ENCODE assay signal across 8 cellular contexts in genomic region chr12:31874961-31875608, GRCh38.
DNase-seq lines count a peak whose midpoint lies in the region; ATAC-seq and TF ChIP-seq lines count a peak whose summit lies in the region.

No MANE protein-coding gene starts in this region.

- intact Hi-C loops in activated CD4-positive, alpha-beta T cell treated with anti-CD3 and anti-CD28 coated beads, Interleukin-2, amount 10 ng/mL, durations not matched to agents 24 days and 14 days (cut with micrococcal nuclease): loop anchor here (1.0 to 2.0 kb wide), 4 partner anchors 21 to 126 kb away; partner anchors contain the start of gene RESF1

- H3K27me3 ChIP-seq in suprapubic skin: no peaks in the 10 kb centered on the region

- peak; percentile 89 for DNase-seq in activated CD4-positive, alpha-beta T cell treated with anti-CD3 and anti-CD28 coated beads, Interleukin-2, amount 10 ng/mL, durations not matched to agents 24 days and 14 days
- peak; percentile 50 for DNase-seq in effector CD4-positive, alpha-beta T cell
- peak; percentile 35 to 85 (median 70) for DNase-seq in naive thymus-derived CD8-positive, alpha-beta T cell
- DNase-seq in suprapubic skin (ENCODE audit: low spot score in 2 of 2) (peak in 1 of 2 donors; percentile 64), T1000 (lab: John Stamatoyannopoulos, UW) (no peak), SIG-M5 treated with dmso at 0.1 percent for 504 hours (lab: John Stamatoyannopoulos, UW; ENCODE audit: unreplicated experiment) (no peak)

- H3K27ac ChIP-seq in suprapubic skin: peak overlapping the region; percentile 5

- POLR2A ChIA-PET in naive thymus-derived CD8-positive, alpha-beta T cell (lab: Charles Lee): interaction anchor here (0.9 to 3.2 kb wide), 10 partner anchors 8 to 146 kb away, joined by 3 to 29 read pairs (median 7); partner anchors contain the start of genes AMN1 and RESF1

- no peak for TF ChIP-seq CTCF in suprapubic skin (IDR thresholded peaks at IDR 0.05)

- ATAC-seq in GM18909 (IDR thresholded peaks at IDR 0.05; ENCODE audit: poor library complexity, unreplicated experiment) (peak; percentile 79), HG03558 (IDR thresholded peaks at IDR 0.05; ENCODE audit: extremely low read depth, unreplicated experiment) (peak; percentile 56)
- peak; percentile 92 to 98 for ATAC-seq in naive thymus-derived CD8-positive, alpha-beta T cell

- no peak overlapping the region for H3K4me3 ChIP-seq in suprapubic skin

- H3K27ac Mint-ChIP-seq in activated CD4-positive, alpha-beta T cell treated with anti-CD3 and anti-CD28 coated beads, Interleukin-2, amount 10 ng/mL, durations not matched to agents 24 days and 14 days: peak overlapping the region; percentile 99
- peak overlapping the region; percentile 96 to 99 (median 98) for H3K27ac Mint-ChIP-seq in naive thymus-derived CD8-positive, alpha-beta T cell

- no peaks in the 10 kb centered on the region for H3K27me3 Mint-ChIP-seq in activated CD4-positive, alpha-beta T cell treated with anti-CD3 and anti-CD28 coated beads, Interleukin-2, amount 10 ng/mL, durations not matched to agents 24 days and 14 days
- no peaks in the 10 kb centered on the region for H3K27me3 Mint-ChIP-seq in naive thymus-derived CD8-positive, alpha-beta T cell

- peak overlapping the region; percentile 68 for H3K4me3 Mint-ChIP-seq in activated CD4-positive, alpha-beta T cell treated with anti-CD3 and anti-CD28 coated beads, Interleukin-2, amount 10 ng/mL, durations not matched to agents 24 days and 14 days
- peak overlapping the region; percentile 62 to 85 (median 78) for H3K4me3 Mint-ChIP-seq in naive thymus-derived CD8-positive, alpha-beta T cell

- no peaks in the 10 kb centered on the region for H3K9me3 ChIP-seq in suprapubic skin

- no peaks in the 10 kb centered on the region for H3K4me1 ChIP-seq in suprapubic skin

- TF ChIP-seq EP300 in suprapubic skin (IDR thresholded peaks at IDR 0.05): no peak

- no peaks in the 10 kb centered on the region for H3K36me3 ChIP-seq in suprapubic skin

- TF ChIP-seq POLR2A in suprapubic skin (IDR thresholded peaks at IDR 0.05): no peak

- H3K9me3 Mint-ChIP-seq in activated CD4-positive, alpha-beta T cell treated with anti-CD3 and anti-CD28 coated beads, Interleukin-2, amount 10 ng/mL, durations not matched to agents 24 days and 14 days: peaks cover 21% of the 10 kb centered on the region
- H3K9me3 Mint-ChIP-seq in naive thymus-derived CD8-positive, alpha-beta T cell: peaks cover 0 to 29% (median 8%) of the 10 kb centered on the region in 9 donors

- 34% methylated on average over 6 of the region's 6 CpGs for WGBS in suprapubic skin

- H3K4me1 Mint-ChIP-seq in activated CD4-positive, alpha-beta T cell treated with anti-CD3 and anti-CD28 coated beads, Interleukin-2, amount 10 ng/mL, durations not matched to agents 24 days and 14 days: peaks cover 20% of the 10 kb centered on the region
- H3K4me1 Mint-ChIP-seq in naive thymus-derived CD8-positive, alpha-beta T cell: peaks cover 22 to 71% (median 53%) of the 10 kb centered on the region in 4 donors

- peaks cover 39% of the 10 kb centered on the region for H3K36me3 Mint-ChIP-seq in activated CD4-positive, alpha-beta T cell treated with anti-CD3 and anti-CD28 coated beads, Interleukin-2, amount 10 ng/mL, durations not matched to agents 24 days and 14 days (ENCODE audit: low read depth)
- peaks cover 0 to 18% (median 16%) of the 10 kb centered on the region in 3 donors for H3K36me3 Mint-ChIP-seq in naive thymus-derived CD8-positive, alpha-beta T cell

Comparison
In these comparisons a context has a peak if more than half of its experiments do, and no peak if none do; other contexts are left out.
1. DNase-seq: peak in activated CD4-positive, alpha-beta T cell treated with anti-CD3 and anti-CD28 coated beads, Interleukin-2, amount 10 ng/mL, durations not matched to agents 24 days and 14 days (single experiment), effector CD4-positive, alpha-beta T cell (single experiment) and naive thymus-derived CD8-positive, alpha-beta T cell (10 of 10); none in T1000 (single experiment) and SIG-M5 treated with dmso at 0.1 percent for 504 hours (single experiment).
2. Peak in every context shown above with its lines, with median percentiles within 50 percentile points of each other: ATAC-seq.